ENCODE assay signal across 1 cellular context in the genomic region with DNA sequence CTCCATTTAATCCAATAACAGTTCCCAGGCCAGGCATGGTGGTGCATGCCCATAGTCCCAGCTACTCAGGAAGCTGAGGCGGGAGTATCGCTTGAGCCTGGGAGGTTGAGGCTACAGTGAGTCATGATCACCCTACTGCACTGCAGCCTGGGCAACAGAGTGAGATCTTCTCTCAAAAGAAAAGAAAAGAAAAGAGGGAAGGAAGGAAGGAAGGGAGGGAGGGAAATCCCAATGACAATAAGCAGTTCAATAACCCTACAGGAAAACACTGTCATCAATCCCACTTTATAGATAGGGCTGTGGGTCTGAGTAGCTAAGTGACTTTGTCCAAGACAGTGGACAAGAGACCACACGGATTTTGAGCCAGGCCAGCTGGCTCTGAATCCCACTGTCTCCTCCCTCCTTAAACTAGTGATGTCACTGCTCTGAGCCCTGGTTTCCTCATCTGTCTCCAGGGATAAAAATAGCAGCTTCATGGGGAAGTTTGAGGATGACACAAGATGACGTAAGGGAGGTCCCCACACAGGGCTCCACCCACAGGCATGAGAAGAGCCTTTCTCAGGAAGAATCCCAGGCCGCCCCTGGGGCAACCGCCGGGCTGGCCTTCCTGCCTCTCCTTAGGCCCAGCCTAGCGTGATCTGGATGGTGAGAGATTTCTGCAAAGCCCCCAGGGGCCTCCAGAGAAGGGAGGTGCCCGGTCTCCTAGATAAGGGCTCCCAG.
TF ChIP-seq lines count a peak whose summit lies in the region.

No MANE protein-coding gene starts in this region.

TF ChIP-seq in K562, 482 proteins besides CTCF, POLR2A, EP300 and RAD21 (continued from another document and continues in another):
- TF ChIP-seq, protein P1, sequence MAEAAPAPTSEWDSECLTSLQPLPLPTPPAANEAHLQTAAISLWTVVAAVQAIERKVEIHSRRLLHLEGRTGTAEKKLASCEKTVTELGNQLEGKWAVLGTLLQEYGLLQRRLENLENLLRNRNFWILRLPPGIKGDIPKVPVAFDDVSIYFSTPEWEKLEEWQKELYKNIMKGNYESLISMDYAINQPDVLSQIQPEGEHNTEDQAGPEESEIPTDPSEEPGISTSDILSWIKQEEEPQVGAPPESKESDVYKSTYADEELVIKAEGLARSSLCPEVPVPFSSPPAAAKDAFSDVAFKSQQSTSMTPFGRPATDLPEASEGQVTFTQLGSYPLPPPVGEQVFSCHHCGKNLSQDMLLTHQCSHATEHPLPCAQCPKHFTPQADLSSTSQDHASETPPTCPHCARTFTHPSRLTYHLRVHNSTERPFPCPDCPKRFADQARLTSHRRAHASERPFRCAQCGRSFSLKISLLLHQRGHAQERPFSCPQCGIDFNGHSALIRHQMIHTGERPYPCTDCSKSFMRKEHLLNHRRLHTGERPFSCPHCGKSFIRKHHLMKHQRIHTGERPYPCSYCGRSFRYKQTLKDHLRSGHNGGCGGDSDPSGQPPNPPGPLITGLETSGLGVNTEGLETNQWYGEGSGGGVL (CRISPR knock-in tag; IDR thresholded peaks at IDR 0.05), result no peak
- TF ChIP-seq WHSC1 (IDR thresholded peaks at IDR 0.05; ENCODE audit: low read length) (no peak), ZNF316 (IDR thresholded peaks at IDR 0.05) (no peak), NR2F6 (CRISPR knock-in tag; IDR thresholded peaks at IDR 0.05) (no peak), PYGO2 (tag; IDR thresholded peaks at IDR 0.05) (no peak), ZZZ3 (IDR thresholded peaks at IDR 0.05) (no peak), NR4A1 (CRISPR knock-in tag; IDR thresholded peaks at IDR 0.05) (no peak), NR4A1 (tag; IDR thresholded peaks at IDR 0.05) (no peak), ZNF175 (CRISPR knock-in tag; IDR thresholded peaks at IDR 0.05; ENCODE audit: low read depth) (no peak; the same call in 1 of the 2 replicates), TEAD4 (IDR thresholded peaks at IDR 0.05; ENCODE audit: low read length) (peak; percentile 43; the same call in 1 of the 2 replicates), TEAD4 (CRISPR knock-in tag; IDR thresholded peaks at IDR 0.05; ENCODE audit: borderline replicate concordance) (no peak)
- TF ChIP-seq, protein P2, sequence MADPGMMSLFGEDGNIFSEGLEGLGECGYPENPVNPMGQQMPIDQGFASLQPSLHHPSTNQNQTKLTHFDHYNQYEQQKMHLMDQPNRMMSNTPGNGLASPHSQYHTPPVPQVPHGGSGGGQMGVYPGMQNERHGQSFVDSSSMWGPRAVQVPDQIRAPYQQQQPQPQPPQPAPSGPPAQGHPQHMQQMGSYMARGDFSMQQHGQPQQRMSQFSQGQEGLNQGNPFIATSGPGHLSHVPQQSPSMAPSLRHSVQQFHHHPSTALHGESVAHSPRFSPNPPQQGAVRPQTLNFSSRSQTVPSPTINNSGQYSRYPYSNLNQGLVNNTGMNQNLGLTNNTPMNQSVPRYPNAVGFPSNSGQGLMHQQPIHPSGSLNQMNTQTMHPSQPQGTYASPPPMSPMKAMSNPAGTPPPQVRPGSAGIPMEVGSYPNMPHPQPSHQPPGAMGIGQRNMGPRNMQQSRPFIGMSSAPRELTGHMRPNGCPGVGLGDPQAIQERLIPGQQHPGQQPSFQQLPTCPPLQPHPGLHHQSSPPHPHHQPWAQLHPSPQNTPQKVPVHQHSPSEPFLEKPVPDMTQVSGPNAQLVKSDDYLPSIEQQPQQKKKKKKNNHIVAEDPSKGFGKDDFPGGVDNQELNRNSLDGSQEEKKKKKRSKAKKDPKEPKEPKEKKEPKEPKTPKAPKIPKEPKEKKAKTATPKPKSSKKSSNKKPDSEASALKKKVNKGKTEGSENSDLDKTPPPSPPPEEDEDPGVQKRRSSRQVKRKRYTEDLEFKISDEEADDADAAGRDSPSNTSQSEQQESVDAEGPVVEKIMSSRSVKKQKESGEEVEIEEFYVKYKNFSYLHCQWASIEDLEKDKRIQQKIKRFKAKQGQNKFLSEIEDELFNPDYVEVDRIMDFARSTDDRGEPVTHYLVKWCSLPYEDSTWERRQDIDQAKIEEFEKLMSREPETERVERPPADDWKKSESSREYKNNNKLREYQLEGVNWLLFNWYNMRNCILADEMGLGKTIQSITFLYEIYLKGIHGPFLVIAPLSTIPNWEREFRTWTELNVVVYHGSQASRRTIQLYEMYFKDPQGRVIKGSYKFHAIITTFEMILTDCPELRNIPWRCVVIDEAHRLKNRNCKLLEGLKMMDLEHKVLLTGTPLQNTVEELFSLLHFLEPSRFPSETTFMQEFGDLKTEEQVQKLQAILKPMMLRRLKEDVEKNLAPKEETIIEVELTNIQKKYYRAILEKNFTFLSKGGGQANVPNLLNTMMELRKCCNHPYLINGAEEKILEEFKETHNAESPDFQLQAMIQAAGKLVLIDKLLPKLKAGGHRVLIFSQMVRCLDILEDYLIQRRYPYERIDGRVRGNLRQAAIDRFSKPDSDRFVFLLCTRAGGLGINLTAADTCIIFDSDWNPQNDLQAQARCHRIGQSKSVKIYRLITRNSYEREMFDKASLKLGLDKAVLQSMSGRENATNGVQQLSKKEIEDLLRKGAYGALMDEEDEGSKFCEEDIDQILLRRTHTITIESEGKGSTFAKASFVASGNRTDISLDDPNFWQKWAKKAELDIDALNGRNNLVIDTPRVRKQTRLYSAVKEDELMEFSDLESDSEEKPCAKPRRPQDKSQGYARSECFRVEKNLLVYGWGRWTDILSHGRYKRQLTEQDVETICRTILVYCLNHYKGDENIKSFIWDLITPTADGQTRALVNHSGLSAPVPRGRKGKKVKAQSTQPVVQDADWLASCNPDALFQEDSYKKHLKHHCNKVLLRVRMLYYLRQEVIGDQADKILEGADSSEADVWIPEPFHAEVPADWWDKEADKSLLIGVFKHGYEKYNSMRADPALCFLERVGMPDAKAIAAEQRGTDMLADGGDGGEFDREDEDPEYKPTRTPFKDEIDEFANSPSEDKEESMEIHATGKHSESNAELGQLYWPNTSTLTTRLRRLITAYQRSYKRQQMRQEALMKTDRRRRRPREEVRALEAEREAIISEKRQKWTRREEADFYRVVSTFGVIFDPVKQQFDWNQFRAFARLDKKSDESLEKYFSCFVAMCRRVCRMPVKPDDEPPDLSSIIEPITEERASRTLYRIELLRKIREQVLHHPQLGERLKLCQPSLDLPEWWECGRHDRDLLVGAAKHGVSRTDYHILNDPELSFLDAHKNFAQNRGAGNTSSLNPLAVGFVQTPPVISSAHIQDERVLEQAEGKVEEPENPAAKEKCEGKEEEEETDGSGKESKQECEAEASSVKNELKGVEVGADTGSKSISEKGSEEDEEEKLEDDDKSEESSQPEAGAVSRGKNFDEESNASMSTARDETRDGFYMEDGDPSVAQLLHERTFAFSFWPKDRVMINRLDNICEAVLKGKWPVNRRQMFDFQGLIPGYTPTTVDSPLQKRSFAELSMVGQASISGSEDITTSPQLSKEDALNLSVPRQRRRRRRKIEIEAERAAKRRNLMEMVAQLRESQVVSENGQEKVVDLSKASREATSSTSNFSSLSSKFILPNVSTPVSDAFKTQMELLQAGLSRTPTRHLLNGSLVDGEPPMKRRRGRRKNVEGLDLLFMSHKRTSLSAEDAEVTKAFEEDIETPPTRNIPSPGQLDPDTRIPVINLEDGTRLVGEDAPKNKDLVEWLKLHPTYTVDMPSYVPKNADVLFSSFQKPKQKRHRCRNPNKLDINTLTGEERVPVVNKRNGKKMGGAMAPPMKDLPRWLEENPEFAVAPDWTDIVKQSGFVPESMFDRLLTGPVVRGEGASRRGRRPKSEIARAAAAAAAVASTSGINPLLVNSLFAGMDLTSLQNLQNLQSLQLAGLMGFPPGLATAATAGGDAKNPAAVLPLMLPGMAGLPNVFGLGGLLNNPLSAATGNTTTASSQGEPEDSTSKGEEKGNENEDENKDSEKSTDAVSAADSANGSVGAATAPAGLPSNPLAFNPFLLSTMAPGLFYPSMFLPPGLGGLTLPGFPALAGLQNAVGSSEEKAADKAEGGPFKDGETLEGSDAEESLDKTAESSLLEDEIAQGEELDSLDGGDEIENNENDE (IDR thresholded peaks at IDR 0.05; ENCODE audit: low read depth, low read length), result no peak
- TF ChIP-seq, protein P3, sequence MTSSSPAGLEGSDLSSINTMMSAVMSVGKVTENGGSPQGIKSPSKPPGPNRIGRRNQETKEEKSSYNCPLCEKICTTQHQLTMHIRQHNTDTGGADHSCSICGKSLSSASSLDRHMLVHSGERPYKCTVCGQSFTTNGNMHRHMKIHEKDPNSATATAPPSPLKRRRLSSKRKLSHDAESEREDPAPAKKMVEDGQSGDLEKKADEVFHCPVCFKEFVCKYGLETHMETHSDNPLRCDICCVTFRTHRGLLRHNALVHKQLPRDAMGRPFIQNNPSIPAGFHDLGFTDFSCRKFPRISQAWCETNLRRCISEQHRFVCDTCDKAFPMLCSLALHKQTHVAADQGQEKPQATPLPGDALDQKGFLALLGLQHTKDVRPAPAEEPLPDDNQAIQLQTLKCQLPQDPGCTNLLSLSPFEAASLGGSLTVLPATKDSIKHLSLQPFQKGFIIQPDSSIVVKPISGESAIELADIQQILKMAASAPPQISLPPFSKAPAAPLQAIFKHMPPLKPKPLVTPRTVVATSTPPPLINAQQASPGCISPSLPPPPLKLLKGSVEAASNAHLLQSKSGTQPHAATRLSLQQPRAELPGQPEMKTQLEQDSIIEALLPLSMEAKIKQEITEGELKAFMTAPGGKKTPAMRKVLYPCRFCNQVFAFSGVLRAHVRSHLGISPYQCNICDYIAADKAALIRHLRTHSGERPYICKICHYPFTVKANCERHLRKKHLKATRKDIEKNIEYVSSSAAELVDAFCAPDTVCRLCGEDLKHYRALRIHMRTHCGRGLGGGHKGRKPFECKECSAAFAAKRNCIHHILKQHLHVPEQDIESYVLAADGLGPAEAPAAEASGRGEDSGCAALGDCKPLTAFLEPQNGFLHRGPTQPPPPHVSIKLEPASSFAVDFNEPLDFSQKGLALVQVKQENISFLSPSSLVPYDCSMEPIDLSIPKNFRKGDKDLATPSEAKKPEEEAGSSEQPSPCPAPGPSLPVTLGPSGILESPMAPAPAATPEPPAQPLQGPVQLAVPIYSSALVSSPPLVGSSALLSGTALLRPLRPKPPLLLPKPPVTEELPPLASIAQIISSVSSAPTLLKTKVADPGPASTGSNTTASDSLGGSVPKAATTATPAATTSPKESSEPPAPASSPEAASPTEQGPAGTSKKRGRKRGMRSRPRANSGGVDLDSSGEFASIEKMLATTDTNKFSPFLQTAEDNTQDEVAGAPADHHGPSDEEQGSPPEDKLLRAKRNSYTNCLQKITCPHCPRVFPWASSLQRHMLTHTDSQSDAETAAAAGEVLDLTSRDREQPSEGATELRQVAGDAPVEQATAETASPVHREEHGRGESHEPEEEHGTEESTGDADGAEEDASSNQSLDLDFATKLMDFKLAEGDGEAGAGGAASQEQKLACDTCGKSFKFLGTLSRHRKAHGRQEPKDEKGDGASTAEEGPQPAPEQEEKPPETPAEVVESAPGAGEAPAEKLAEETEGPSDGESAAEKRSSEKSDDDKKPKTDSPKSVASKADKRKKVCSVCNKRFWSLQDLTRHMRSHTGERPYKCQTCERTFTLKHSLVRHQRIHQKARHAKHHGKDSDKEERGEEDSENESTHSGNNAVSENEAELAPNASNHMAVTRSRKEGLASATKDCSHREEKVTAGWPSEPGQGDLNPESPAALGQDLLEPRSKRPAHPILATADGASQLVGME (CRISPR knock-in tag; IDR thresholded peaks at IDR 0.05), result no peak
- TF ChIP-seq, protein P4, sequence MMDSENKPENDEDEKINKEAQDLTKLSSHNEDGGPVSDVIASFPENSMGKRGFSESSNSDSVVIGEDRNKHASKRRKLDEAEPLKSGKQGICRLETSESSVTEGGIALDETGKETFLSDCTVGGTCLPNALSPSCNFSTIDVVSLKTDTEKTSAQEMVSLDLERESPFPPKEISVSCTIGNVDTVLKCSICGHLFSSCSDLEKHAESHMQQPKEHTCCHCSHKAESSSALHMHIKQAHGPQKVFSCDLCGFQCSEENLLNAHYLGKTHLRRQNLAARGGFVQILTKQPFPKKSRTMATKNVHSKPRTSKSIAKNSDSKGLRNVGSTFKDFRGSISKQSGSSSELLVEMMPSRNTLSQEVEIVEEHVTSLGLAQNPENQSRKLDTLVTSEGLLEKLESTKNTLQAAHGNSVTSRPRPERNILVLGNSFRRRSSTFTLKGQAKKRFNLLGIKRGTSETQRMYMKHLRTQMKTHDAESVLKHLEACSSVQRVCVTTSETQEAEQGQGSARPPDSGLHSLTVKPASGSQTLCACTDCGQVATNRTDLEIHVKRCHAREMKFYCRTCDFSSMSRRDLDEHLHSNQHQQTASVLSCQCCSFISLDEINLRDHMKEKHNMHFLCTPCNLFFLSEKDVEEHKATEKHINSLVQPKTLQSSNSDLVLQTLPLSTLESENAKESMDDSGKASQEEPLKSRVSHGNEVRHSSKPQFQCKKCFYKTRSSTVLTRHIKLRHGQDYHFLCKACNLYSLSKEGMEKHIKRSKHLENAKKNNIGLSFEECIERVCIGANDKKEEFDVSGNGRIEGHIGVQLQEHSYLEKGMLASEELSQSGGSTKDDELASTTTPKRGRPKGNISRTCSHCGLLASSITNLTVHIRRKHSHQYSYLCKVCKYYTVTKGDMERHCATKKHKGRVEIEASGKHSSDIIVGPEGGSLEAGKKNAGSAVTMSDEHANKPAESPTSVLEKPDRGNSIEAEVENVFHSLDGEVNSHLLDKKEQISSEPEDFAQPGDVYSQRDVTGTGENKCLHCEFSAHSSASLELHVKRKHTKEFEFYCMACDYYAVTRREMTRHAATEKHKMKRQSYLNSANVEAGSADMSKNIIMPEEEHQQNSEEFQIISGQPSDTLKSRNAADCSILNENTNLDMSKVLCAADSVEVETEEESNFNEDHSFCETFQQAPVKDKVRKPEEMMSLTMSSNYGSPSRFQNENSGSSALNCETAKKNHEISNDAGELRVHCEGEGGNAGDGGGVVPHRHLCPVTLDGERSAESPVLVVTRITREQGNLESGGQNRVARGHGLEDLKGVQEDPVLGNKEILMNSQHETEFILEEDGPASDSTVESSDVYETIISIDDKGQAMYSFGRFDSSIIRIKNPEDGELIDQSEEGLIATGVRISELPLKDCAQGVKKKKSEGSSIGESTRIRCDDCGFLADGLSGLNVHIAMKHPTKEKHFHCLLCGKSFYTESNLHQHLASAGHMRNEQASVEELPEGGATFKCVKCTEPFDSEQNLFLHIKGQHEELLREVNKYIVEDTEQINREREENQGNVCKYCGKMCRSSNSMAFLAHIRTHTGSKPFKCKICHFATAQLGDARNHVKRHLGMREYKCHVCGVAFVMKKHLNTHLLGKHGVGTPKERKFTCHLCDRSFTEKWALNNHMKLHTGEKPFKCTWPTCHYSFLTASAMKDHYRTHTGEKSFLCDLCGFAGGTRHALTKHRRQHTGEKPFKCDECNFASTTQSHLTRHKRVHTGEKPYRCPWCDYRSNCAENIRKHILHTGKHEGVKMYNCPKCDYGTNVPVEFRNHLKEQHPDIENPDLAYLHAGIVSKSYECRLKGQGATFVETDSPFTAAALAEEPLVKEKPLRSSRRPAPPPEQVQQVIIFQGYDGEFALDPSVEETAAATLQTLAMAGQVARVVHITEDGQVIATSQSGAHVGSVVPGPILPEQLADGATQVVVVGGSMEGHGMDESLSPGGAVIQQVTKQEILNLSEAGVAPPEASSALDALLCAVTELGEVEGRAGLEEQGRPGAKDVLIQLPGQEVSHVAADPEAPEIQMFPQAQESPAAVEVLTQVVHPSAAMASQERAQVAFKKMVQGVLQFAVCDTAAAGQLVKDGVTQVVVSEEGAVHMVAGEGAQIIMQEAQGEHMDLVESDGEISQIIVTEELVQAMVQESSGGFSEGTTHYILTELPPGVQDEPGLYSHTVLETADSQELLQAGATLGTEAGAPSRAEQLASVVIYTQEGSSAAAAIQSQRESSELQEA (IDR thresholded peaks at IDR 0.05; ENCODE audit: low read depth), result no peak
- TF ChIP-seq, protein P5, sequence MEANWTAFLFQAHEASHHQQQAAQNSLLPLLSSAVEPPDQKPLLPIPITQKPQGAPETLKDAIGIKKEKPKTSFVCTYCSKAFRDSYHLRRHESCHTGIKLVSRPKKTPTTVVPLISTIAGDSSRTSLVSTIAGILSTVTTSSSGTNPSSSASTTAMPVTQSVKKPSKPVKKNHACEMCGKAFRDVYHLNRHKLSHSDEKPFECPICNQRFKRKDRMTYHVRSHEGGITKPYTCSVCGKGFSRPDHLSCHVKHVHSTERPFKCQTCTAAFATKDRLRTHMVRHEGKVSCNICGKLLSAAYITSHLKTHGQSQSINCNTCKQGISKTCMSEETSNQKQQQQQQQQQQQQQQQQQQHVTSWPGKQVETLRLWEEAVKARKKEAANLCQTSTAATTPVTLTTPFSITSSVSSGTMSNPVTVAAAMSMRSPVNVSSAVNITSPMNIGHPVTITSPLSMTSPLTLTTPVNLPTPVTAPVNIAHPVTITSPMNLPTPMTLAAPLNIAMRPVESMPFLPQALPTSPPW (CRISPR knock-in tag; IDR thresholded peaks at IDR 0.05), result peak; percentile 72
